ENCODE assay signal across 23 cellular contexts in genomic region chr11:24575392-24575791, GRCh38.
DNase-seq lines count a peak whose midpoint lies in the region; ATAC-seq, FAIRE-seq and TF ChIP-seq lines count a peak whose summit lies in the region.
"Had no signal": no experiment of that assay in that cellular context is flagged by ENCODE, and none has a peak within 500 bp of the region (broad histone marks: within the 10 kb centered on the region; RNA-seq: fewer than 3 reads in every experiment).

No MANE protein-coding gene starts in this region.

- in situ Hi-C loops in astrocyte of the cerebellum (cut with HindIII; ENCODE audit: low sequenced_read_pairs): no loop called here

- H3K4me3 ChIP-seq in astrocyte of the cerebellum (ENCODE audit: low read depth, low read length): no peak overlapping the region
- H3K4me3 ChIP-seq in fibroblast of the aortic adventitia (ENCODE audit: low read depth, low read length): no peak overlapping the region
- H3K4me3 ChIP-seq: SJCRH30, upper lobe of left lung had no signal

- no peak for TF ChIP-seq CTCF in astrocyte of the cerebellum (IDR thresholded peaks at IDR 0.05; ENCODE audit: low read depth, low read length, missing control alignments)
- no peak for TF ChIP-seq CTCF in fibroblast of the aortic adventitia (IDR thresholded peaks at IDR 0.05; ENCODE audit: insufficient read depth, low read length)

- no peak for FAIRE-seq in HTR-8/SVneo (lab: Jason Lieb, UNC)
- FAIRE-seq: GM19239 had no signal

- ATAC-seq in HG02588 (IDR thresholded peaks at IDR 0.05; ENCODE audit: unreplicated experiment): no peak
- ATAC-seq: activated CD8-positive, alpha-beta memory T cell treated with anti-CD3 and anti-CD28 coated beads, Interleukin-2, amount 10 ng/mL, durations not matched to agents 7 days and 5 days; left cardiac atrium had no signal

- peak; percentile 32 for DNase-seq in HTR-8/SVneo (ENCODE audit: insufficient read length, low spot score)
- DNase-seq in astrocyte of the cerebellum (ENCODE audit: low read depth): peak; percentile 8
- DNase-seq in fibroblast of the aortic adventitia (ENCODE audit: low read depth): peak; percentile 92
- DNase-seq in stromal cell of bone marrow (ENCODE audit: low read depth): peak; percentile 16
- DNase-seq in DMS53 treated with DMSO at 0.1 percent for 48 hours (lab: John Stamatoyannopoulos, UW; ENCODE audit: unreplicated experiment): no peak
- no peak for DNase-seq in NCI-H2196 treated with DMSO at 0.1 percent for 48 hours (lab: John Stamatoyannopoulos, UW; ENCODE audit: unreplicated experiment)
- DNase-seq in HT-29 (ENCODE audit: low spot score): no peak
- DNase-seq: activated CD8-positive, alpha-beta memory T cell treated with anti-CD3 and anti-CD28 coated beads, Interleukin-2, amount 10 ng/mL, durations not matched to agents 7 days and 5 days; activated effector memory CD4-positive, alpha-beta T cell treated with Interleukin-2 at 50 U/mL for 16 hours; aorta; DND-41; erythroblast; left cardiac atrium; midbrain; MM.1S; NCI-H187 treated with DMSO at 0.1 percent for 48 hours; NCI-H510A; retina; SJCRH30; stimulated activated naive CD4-positive, alpha-beta T cell; upper lobe of left lung had no signal

Comparison
In these comparisons a context has a peak if more than half of its experiments do, and no peak if none do; other contexts are left out.
1. DNase-seq: peak in HTR-8/SVneo (single experiment), astrocyte of the cerebellum (single experiment), fibroblast of the aortic adventitia (single experiment) and stromal cell of bone marrow (single experiment); none in DMS53 treated with DMSO at 0.1 percent for 48 hours (single experiment), NCI-H2196 treated with DMSO at 0.1 percent for 48 hours (single experiment) and HT-29 (single experiment).